In genomic region chr3:3177861-3178497, GRCh38 we compare ENCODE assay signal across 9 cellular contexts. TPM values are rescaled to one million over a fixed set of nuclear protein-coding genes. Genes with fewer than 3 reads are reported as not detected.
A peak's percentile ranks its signal among the peaks of the same experiment; 100 is the strongest.
DNase-seq lines count a peak whose midpoint lies in the region; ATAC-seq and TF ChIP-seq lines count a peak whose summit lies in the region.
"Had no signal": no experiment of that assay in that cellular context is flagged by ENCODE, and none has a peak within 500 bp of the region (broad histone marks: within the 10 kb centered on the region; RNA-seq: fewer than 3 reads in every experiment).

No MANE protein-coding gene starts in this region.

- H3K27me3 ChIP-seq in hepatocyte (no peaks in the 10 kb centered on the region), thoracic aorta (replicated peaks; ENCODE audit: insufficient read depth) (no peaks in the 10 kb centered on the region)

- peaks cover 54% of the 10 kb centered on the region for H3K4me1 Mint-ChIP-seq in activated CD8-positive, alpha-beta memory T cell treated with anti-CD3 and anti-CD28 coated beads, Interleukin-2, amount 10 ng/mL, durations not matched to agents 7 days and 5 days
- peaks cover 9% of the 10 kb centered on the region for H3K4me1 Mint-ChIP-seq in WTC11

- no peak overlapping the region for H2AFZ ChIP-seq in hepatocyte

- H3K9me3 ChIP-seq in hepatocyte (ENCODE audit: low read depth) (no peaks in the 10 kb centered on the region), thoracic aorta (no peaks in the 10 kb centered on the region)

- DNase-seq in activated CD8-positive, alpha-beta memory T cell treated with anti-CD3 and anti-CD28 coated beads, Interleukin-2, amount 10 ng/mL, durations not matched to agents 7 days and 5 days = no peak
- DNase-seq in activated CD8-positive, alpha-beta memory T cell treated with anti-CD3 and anti-CD28 coated beads for 24 hours = no peak
- DNase-seq in WTC11 (ENCODE audit: low spot score) (no peak), hepatocyte (ENCODE audit: low spot score) (no peak), thoracic aorta (ENCODE audit: low spot score) (no peak), omental fat pad (ENCODE audit: low spot score) (no peak), NCI-H748 treated with DMSO at 0.1 percent for 48 hours (lab: John Stamatoyannopoulos, UW) (no peak)
- DNase-seq: COR-L47 had no signal

- no peaks in the 10 kb centered on the region for H3K9me2 ChIP-seq in hepatocyte (replicated peaks; ENCODE audit: insufficient read depth)

- H3K4me1 ChIP-seq in hepatocyte (ENCODE audit: insufficient read depth) (peaks cover 13% of the 10 kb centered on the region), thoracic aorta (ENCODE audit: control insufficient read depth in 1 of 2, low read depth in 2 of 2) (peaks cover 16% of the 10 kb centered on the region in 2 donors)

- no peak for ATAC-seq in activated CD8-positive, alpha-beta memory T cell treated with anti-CD3 and anti-CD28 coated beads, Interleukin-2, amount 10 ng/mL, durations not matched to agents 7 days and 5 days
- ATAC-seq in WTC11 (no peak), thoracic aorta (ENCODE audit: insufficient number of reproducible peaks, low FRiP score, low read depth) (no peak), omental fat pad (ENCODE audit: low FRiP score) (no peak), GM18498 (IDR thresholded peaks at IDR 0.05; ENCODE audit: unreplicated experiment) (no peak)

- H3K27me3 Mint-ChIP-seq in activated CD8-positive, alpha-beta memory T cell treated with anti-CD3 and anti-CD28 coated beads, Interleukin-2, amount 10 ng/mL, durations not matched to agents 7 days and 5 days = no peaks in the 10 kb centered on the region
- peaks cover 19% of the 10 kb centered on the region for H3K27me3 Mint-ChIP-seq in WTC11 (ENCODE audit: low read depth)

- peaks cover 15% of the 10 kb centered on the region for H3K36me3 Mint-ChIP-seq in activated CD8-positive, alpha-beta memory T cell treated with anti-CD3 and anti-CD28 coated beads, Interleukin-2, amount 10 ng/mL, durations not matched to agents 7 days and 5 days
- H3K36me3 Mint-ChIP-seq in WTC11 = peaks cover 14% of the 10 kb centered on the region

- CTCF ChIA-PET in activated CD8-positive, alpha-beta memory T cell treated with anti-CD3 and anti-CD28 coated beads, Interleukin-2, amount 10 ng/mL, durations not matched to agents 7 days and 5 days (lab: Charles Lee) = no interaction called here
- CTCF ChIA-PET in WTC11 (lab: Charles Lee) = interaction anchor here (0.6 to 1.3 kb wide), 2 partner anchors 22 to 393 kb away, joined by 3 read pairs; no protein-coding TSS in a partner anchor

- peak overlapping the region; percentile 84 for H3K4me3 Mint-ChIP-seq in activated CD8-positive, alpha-beta memory T cell treated with anti-CD3 and anti-CD28 coated beads, Interleukin-2, amount 10 ng/mL, durations not matched to agents 7 days and 5 days
- peak overlapping the region; percentile 97 for H3K4me3 Mint-ChIP-seq in WTC11

- no peak overlapping the region for H3K4me3 ChIP-seq in hepatocyte
- peak overlapping the region; percentile 99 for H3K4me3 ChIP-seq in thoracic aorta

- H3K27ac ChIP-seq in hepatocyte = no peak overlapping the region
- H3K27ac ChIP-seq in thoracic aorta = no peak overlapping the region

- H3K79me2 ChIP-seq in hepatocyte = peaks cover 44% of the 10 kb centered on the region

- H3K4me2 ChIP-seq in hepatocyte = peak overlapping the region; percentile 96

- peak overlapping the region; percentile 81 for H3K27ac Mint-ChIP-seq in activated CD8-positive, alpha-beta memory T cell treated with anti-CD3 and anti-CD28 coated beads, Interleukin-2, amount 10 ng/mL, durations not matched to agents 7 days and 5 days
- no peak overlapping the region for H3K27ac Mint-ChIP-seq in WTC11

- POLR2A ChIA-PET in WTC11 (lab: Charles Lee) = no interaction called here

- TF ChIP-seq CTCF in WTC11 (IDR thresholded peaks at IDR 0.05) = no peak
- no peak for TF ChIP-seq CTCF in hepatocyte (IDR thresholded peaks at IDR 0.05; ENCODE audit: poor library complexity)
- TF ChIP-seq CTCF in thoracic aorta (IDR thresholded peaks at IDR 0.05) = no peak
- no peak for TF ChIP-seq CTCF in omental fat pad (IDR thresholded peaks at IDR 0.05)

- H3K9me3 Mint-ChIP-seq in activated CD8-positive, alpha-beta memory T cell treated with anti-CD3 and anti-CD28 coated beads, Interleukin-2, amount 10 ng/mL, durations not matched to agents 7 days and 5 days (ENCODE audit: low read depth) = no peaks in the 10 kb centered on the region
- H3K9me3 Mint-ChIP-seq in WTC11 = no peaks in the 10 kb centered on the region

- H3K36me3 ChIP-seq in hepatocyte (replicated peaks; ENCODE audit: insufficient read depth, low read depth) = no peaks in the 10 kb centered on the region
- H3K36me3 ChIP-seq in thoracic aorta = peaks cover 14% of the 10 kb centered on the region

- peaks cover 31% of the 10 kb centered on the region for H4K20me1 ChIP-seq in hepatocyte (ENCODE audit: insufficient read depth, poor library complexity, severe bottlenecking)

- 72% methylated on average over 10 of the region's 10 CpGs for WGBS in hepatocyte (ENCODE audit: low lambda C conversion rate, missing lambda C conversion rate)

TF ChIP-seq in WTC11, 78 proteins besides CTCF, POLR2A, EP300 and RAD21:
- TF ChIP-seq MXD4 (CRISPR knock-in tag; IDR thresholded peaks at IDR 0.05; ENCODE audit: borderline replicate concordance) (no peak), ZNF423 (CRISPR knock-in tag; IDR thresholded peaks at IDR 0.05) (no peak), TCF7 (CRISPR knock-in tag; IDR thresholded peaks at IDR 0.05; ENCODE audit: low read depth) (no peak), NFYB (CRISPR knock-in tag; conservative IDR thresholded peaks at IDR 0.05; ENCODE audit: low read depth) (no peak)

RNA-seq across cellular contexts. Expression of gene CRBN, which starts 1.5 kb away (rescaled TPM):
- 10 to 100 TPM; 39.8 to 42.5 TPM for total RNA-seq in activated CD8-positive, alpha-beta memory T cell treated with anti-CD3 and anti-CD28 coated beads, Interleukin-2, amount 10 ng/mL, durations not matched to agents 7 days and 5 days
- total RNA-seq in WTC11 (2021) (22.6 to 24.4 TPM (median 23.2 TPM) in 3 replicates), hepatocyte (53.9 and 62.7 TPM in 2 replicates), thoracic aorta (10 to 100 TPM; 80.6 TPM), omental fat pad (100 to 1,000 TPM in 1 of 4 donors, 10 to 100 TPM in 3; 63.2 to 137 (median 69.2) TPM)
- polyA plus RNA-seq in hepatocyte = 29.8 and 31.0 TPM in 2 replicates

RNA-seq across cellular contexts. Expression of gene TRNT1, which starts 51.2 kb away (rescaled TPM):
- 10 to 100 TPM; 35.0 to 39.6 TPM for total RNA-seq in activated CD8-positive, alpha-beta memory T cell treated with anti-CD3 and anti-CD28 coated beads, Interleukin-2, amount 10 ng/mL, durations not matched to agents 7 days and 5 days
- total RNA-seq in WTC11 (2021) (17.2 to 18.8 TPM (median 17.9 TPM) in 3 replicates), hepatocyte (25.3 and 26.0 TPM in 2 replicates), thoracic aorta (10 to 100 TPM; 21.9 to 23.8 TPM), omental fat pad (10 to 100 TPM; 16.0 to 42.7 (median 27.6) TPM)
- 22.2 and 27.5 TPM in 2 replicates for polyA plus RNA-seq in hepatocyte
